In the genomic region with DNA sequence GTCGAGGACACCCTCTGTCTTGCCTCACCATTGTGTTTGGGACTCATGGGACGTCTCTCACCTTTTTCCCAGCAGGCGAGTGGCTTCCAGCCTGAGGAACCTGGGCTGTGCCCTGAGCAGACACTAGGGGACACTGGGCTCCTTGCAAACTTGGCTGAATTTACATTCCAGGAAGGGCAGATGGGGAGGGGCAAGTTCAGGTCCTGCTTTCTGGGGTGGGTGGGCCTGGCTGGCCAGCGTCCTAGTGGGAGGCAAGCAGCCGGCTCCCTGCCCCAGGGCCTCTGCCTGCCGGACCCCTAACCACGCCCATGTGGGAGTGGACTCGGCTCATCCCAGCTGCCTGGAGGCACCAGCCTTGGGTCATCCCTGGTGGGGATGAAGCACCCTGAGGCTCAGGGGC, we compare ENCODE assay signal across 9 cellular contexts. TPM values are rescaled to one million over a fixed set of nuclear protein-coding genes. Genes with fewer than 3 reads are reported as not detected.
DNase-seq lines count a peak whose midpoint lies in the region; ATAC-seq, FAIRE-seq and TF ChIP-seq lines count a peak whose summit lies in the region.
"Had no signal": no experiment of that assay in that cellular context is flagged by ENCODE, and none has a peak within 500 bp of the region (broad histone marks: within the 10 kb centered on the region; RNA-seq: fewer than 3 reads in every experiment).

No MANE protein-coding gene starts in this region.

- H3K9me3 ChIP-seq in cardiac muscle cell (ENCODE audit: low read depth), result no peaks in the 10 kb centered on the region

- FAIRE-seq in GM12891 (lab: Jason Lieb, UNC), result no peak
- FAIRE-seq: GM18507 had no signal

- in situ Hi-C loops in SK-MEL-5 (cut with HindIII; ENCODE audit: low pct_unique_long_range_greater_than_20kb, low sequenced_read_pairs), result no loop called here

- no peak for ATAC-seq in HG03025 (IDR thresholded peaks at IDR 0.05; ENCODE audit: low FRiP score, unreplicated experiment)

- H3K36me3 ChIP-seq in cardiac muscle cell, result no peaks in the 10 kb centered on the region

- TF ChIP-seq CTCF in GM10266 (IDR thresholded peaks at IDR 0.05; ENCODE audit: control insufficient read depth, insufficient read depth, low read depth, missing control alignments), result peak; percentile 51
- peak; percentile 46 for TF ChIP-seq CTCF in cardiac muscle cell (IDR thresholded peaks at IDR 0.05; ENCODE audit: low read depth, low read length)

- peak; percentile 21 for DNase-seq in A172 (ENCODE audit: low spot score)
- no peak for DNase-seq in GM10266 (ENCODE audit: extremely low spot score)
- peak; percentile 40 for DNase-seq in SK-MEL-5 (ENCODE audit: low read depth, low spot score)
- DNase-seq in cardiac muscle cell (ENCODE audit: low read depth in 1 of 2, low spot score in 1 of 2), result peak; percentile 34 to 58
- no peak for DNase-seq in GM12891 (ENCODE audit: insufficient read length, low spot score)
- DNase-seq in stimulated activated CD4-positive, alpha-beta T cell treated with anti-CD3 and anti-CD28 coated beads, Interleukin-12 subunit alpha, Interleukin-12 subunit beta, amount 100 ng/mL, for 4 hours, result no peak
- DNase-seq in NCI-H774 (lab: John Stamatoyannopoulos, UW), result no peak

- H3K27ac ChIP-seq in cardiac muscle cell, result no peak overlapping the region

- no peaks in the 10 kb centered on the region for H3K27me3 ChIP-seq in cardiac muscle cell

- no peaks in the 10 kb centered on the region for H3K4me1 ChIP-seq in cardiac muscle cell (ENCODE audit: low read depth)

- no peak overlapping the region for H3K4me3 ChIP-seq in cardiac muscle cell

- no peak for TF ChIP-seq POLR2A in GM12891 (IDR thresholded peaks at IDR 0.05; ENCODE audit: low read depth, low read length)

TF ChIP-seq in GM12891, 5 proteins besides CTCF, POLR2A, EP300 and RAD21:
- TF ChIP-seq PAX5 (IDR thresholded peaks at IDR 0.05; ENCODE audit: insufficient read depth, low read length, severe bottlenecking), result no peak
- no peak for TF ChIP-seq SPI1 (IDR thresholded peaks at IDR 0.05; ENCODE audit: low read depth, low read length)
- no peak for TF ChIP-seq POLR2AphosphoS5 (IDR thresholded peaks at IDR 0.05; ENCODE audit: low read depth, low read length)

RNA-seq across cellular contexts. Expression of gene MLN, which starts 48.2 kb away (rescaled TPM):
- total RNA-seq in A172 (2014; rRNA removed; shearing (Covaris generic)), result not detected in 2 replicates
- total RNA-seq in SK-MEL-5 (2014; rRNA removed; shearing (Covaris generic)), result not detected in 2 replicates
- not detected in 2 replicates for polyA plus RNA-seq in SK-MEL-5 (2015; cell fraction: cytosol; rRNA removed)
- not detected in 2 replicates for polyA plus RNA-seq in SK-MEL-5 (2015; cell fraction: nucleus; rRNA removed)
- not detected in 2 replicates for total RNA-seq in cardiac muscle cell
- 0.55 TPM in 1 of 2 replicates, not detected in the other for polyA plus RNA-seq in cardiac muscle cell
- not detected for polyA plus RNA-seq in GM12891 (2012; ENCODE audit: low read depth, missing spikeins)

Comparison
In these comparisons a context has a peak if more than half of its experiments do, and no peak if none do; other contexts are left out.
1. DNase-seq: peak in A172 (single experiment), SK-MEL-5 (single experiment) and cardiac muscle cell (2 of 2); none in GM10266 (single experiment), GM12891 (single experiment), stimulated activated CD4-positive, alpha-beta T cell treated with anti-CD3 and anti-CD28 coated beads, Interleukin-12 subunit alpha, Interleukin-12 subunit beta, amount 100 ng/mL, for 4 hours (single experiment) and NCI-H774 (single experiment).